In genomic region chr2:696463-696862, GRCh38 we compare ENCODE assay signal across 12 cellular contexts. TPM values are rescaled to one million over a fixed set of nuclear protein-coding genes. Genes with fewer than 3 reads are reported as not detected.
DNase-seq lines count a peak whose midpoint lies in the region; ATAC-seq and TF ChIP-seq lines count a peak whose summit lies in the region.
"Had no signal": no experiment of that assay in that cellular context is flagged by ENCODE, and none has a peak within 500 bp of the region (broad histone marks: within the 10 kb centered on the region; RNA-seq: fewer than 3 reads in every experiment).

No MANE protein-coding gene starts in this region.

- no peak overlapping the region for H2BK5ac ChIP-seq in mesendoderm (ENCODE audit: low read length)

- no peaks in the 10 kb centered on the region for H3K4me1 ChIP-seq in mesendoderm (ENCODE audit: control insufficient read depth, low read depth, low read length)

- no peak for DNase-seq in CD4-positive, alpha-beta T cell
- no peak for DNase-seq in left ventricle myocardium superior
- no peak for DNase-seq in epidermal melanocyte (ENCODE audit: insufficient read length, low spot score)
- no peak for DNase-seq in mesendoderm
- DNase-seq: DND-41, NCI-H2081, SHP77 treated with DMSO at 0.1 percent for 48 hours had no signal

- peak; percentile 76 for ATAC-seq in GM19025 (IDR thresholded peaks at IDR 0.05; ENCODE audit: low read depth, unreplicated experiment)
- peak; percentile 90 for ATAC-seq in HG02610 (IDR thresholded peaks at IDR 0.05; ENCODE audit: unreplicated experiment)
- peak; percentile 99 for ATAC-seq in HG03460 (IDR thresholded peaks at IDR 0.05; ENCODE audit: unreplicated experiment)
- ATAC-seq in CD4-positive, alpha-beta T cell (ENCODE audit: poor library complexity) = no peak
- ATAC-seq in left ventricle myocardium superior = no peak

- peaks cover 24% of the 10 kb centered on the region for H3K4me1 Mint-ChIP-seq in nephron
- H3K4me1 Mint-ChIP-seq in CD4-positive, alpha-beta T cell (ENCODE audit: low read depth) = no peaks in the 10 kb centered on the region

- H2BK15ac ChIP-seq in mesendoderm (replicated peaks; ENCODE audit: low read depth) = no peak overlapping the region

- H3K27ac Mint-ChIP-seq in nephron = peak overlapping the region; percentile 48 to 87 (median 72)
- H3K27ac Mint-ChIP-seq in CD4-positive, alpha-beta T cell = no peak overlapping the region

- H3K23ac ChIP-seq in mesendoderm (ENCODE audit: low read length) = no peak overlapping the region

- no peak overlapping the region for H3K4ac ChIP-seq in mesendoderm (ENCODE audit: low read depth, low read length)

- no CpG with 5 or more reads among the region's 5 CpGs for WGBS in mesendoderm (ENCODE audit: extremely low coverage, insufficient coverage, low lambda C conversion rate)

- H3K27ac ChIP-seq in CD4-positive, alpha-beta T cell (ENCODE audit: low read depth, low read length) = no peak overlapping the region
- no peak overlapping the region for H3K27ac ChIP-seq in mesendoderm (ENCODE audit: low read depth, low read length)
- H3K27ac ChIP-seq: HL-60 had no signal

- no peaks in the 10 kb centered on the region for H3K79me1 ChIP-seq in mesendoderm (ENCODE audit: low read length)

- no peak overlapping the region for H4K8ac ChIP-seq in mesendoderm (ENCODE audit: low read depth, low read length)

- H4K5ac ChIP-seq in mesendoderm (ENCODE audit: low read length) = no peak overlapping the region

- CTCF ChIA-PET in CD4-positive, alpha-beta T cell (lab: Charles Lee) = no interaction called here

- H3K9me3 Mint-ChIP-seq in nephron = no peaks in the 10 kb centered on the region
- no peaks in the 10 kb centered on the region for H3K9me3 Mint-ChIP-seq in CD4-positive, alpha-beta T cell

- no peak overlapping the region for H3K18ac ChIP-seq in mesendoderm (ENCODE audit: low read length)

- no peak overlapping the region for H3K56ac ChIP-seq in mesendoderm (ENCODE audit: low read length)

- H3K4me2 ChIP-seq in mesendoderm (ENCODE audit: low read length) = no peak overlapping the region

- peaks cover 13% of the 10 kb centered on the region for H3K36me3 Mint-ChIP-seq in nephron (ENCODE audit: low read depth)
- no peaks in the 10 kb centered on the region for H3K36me3 Mint-ChIP-seq in CD4-positive, alpha-beta T cell (ENCODE audit: low read depth)

- no peaks in the 10 kb centered on the region for H3K9me3 ChIP-seq in CD4-positive, alpha-beta T cell (ENCODE audit: control insufficient read depth, low read length)

- H3K79me2 ChIP-seq in mesendoderm (ENCODE audit: control insufficient read depth, insufficient read depth, low read length) = no peaks in the 10 kb centered on the region

- no peak for TF ChIP-seq CTCF in nephron (IDR thresholded peaks at IDR 0.05; ENCODE audit: unreplicated experiment in 3 of 3)
- no peak for TF ChIP-seq CTCF in CD4-positive, alpha-beta T cell (IDR thresholded peaks at IDR 0.05)

- H3K27me3 ChIP-seq in CD4-positive, alpha-beta T cell (ENCODE audit: control insufficient read depth, insufficient read depth, low read length) = no peaks in the 10 kb centered on the region
- no peaks in the 10 kb centered on the region for H3K27me3 ChIP-seq in mesendoderm (ENCODE audit: insufficient read depth, low read length, poor library complexity)

- H2BK120ac ChIP-seq in mesendoderm (ENCODE audit: low read depth, low read length) = no peak overlapping the region

- intact Hi-C loops in CD4-positive, alpha-beta T cell (cut with DNase I, micrococcal nuclease) = no loop called here
- intact Hi-C loops in left ventricle myocardium superior (cut with micrococcal nuclease) = no loop called here

- no peak overlapping the region for H3K4me3 ChIP-seq in mesendoderm (ENCODE audit: low read length)

- no peaks in the 10 kb centered on the region for H3K36me3 ChIP-seq in mesendoderm (ENCODE audit: control insufficient read depth, insufficient read depth, low read length)

- H2AK5ac ChIP-seq in mesendoderm (ENCODE audit: low read length) = no peak overlapping the region

- no peak overlapping the region for H3K9ac ChIP-seq in mesendoderm (ENCODE audit: low read length)

- H3K4me3 Mint-ChIP-seq in nephron = no peak overlapping the region
- H3K4me3 Mint-ChIP-seq in CD4-positive, alpha-beta T cell = no peak overlapping the region

- POLR2A ChIA-PET in CD4-positive, alpha-beta T cell (lab: Charles Lee) = no interaction called here

- no peaks in the 10 kb centered on the region for H3K27me3 Mint-ChIP-seq in nephron (ENCODE audit: low read depth)
- peaks cover 21% of the 10 kb centered on the region for H3K27me3 Mint-ChIP-seq in CD4-positive, alpha-beta T cell

RNA-seq across cellular contexts. Expression of gene TMEM18, which starts 19.3 kb away (rescaled TPM):
- 10 to 100 TPM; 25.6 to 26.3 TPM for total RNA-seq in CD4-positive, alpha-beta T cell
- total RNA-seq in left ventricle myocardium superior = 9.4 TPM
- polyA plus RNA-seq in mesendoderm (2013, experiment 1 of 2) = 29.1 TPM
- polyA plus RNA-seq in mesendoderm (2013, experiment 2 of 2) = 29.8 TPM

Comparison
In these comparisons a context has a peak if more than half of its experiments do, and no peak if none do; other contexts are left out.
1. ATAC-seq: peak in GM19025 (single experiment), HG02610 (single experiment) and HG03460 (single experiment); none in CD4-positive, alpha-beta T cell (single experiment) and left ventricle myocardium superior (single experiment).